ENCODE assay signal across 15 cellular contexts in genomic region chr17:2309338-2310143, GRCh38. TPM values are rescaled to one million over a fixed set of nuclear protein-coding genes. Genes with fewer than 3 reads are reported as not detected.
DNase-seq lines count a peak whose midpoint lies in the region; ATAC-seq, FAIRE-seq and TF ChIP-seq lines count a peak whose summit lies in the region.
"Had no signal": no experiment of that assay in that cellular context is flagged by ENCODE, and none has a peak within 500 bp of the region (broad histone marks: within the 10 kb centered on the region; RNA-seq: fewer than 3 reads in every experiment).

No MANE protein-coding gene starts in this region.

- H3K36me3 Mint-ChIP-seq in CD4-positive, CD25-positive, alpha-beta regulatory T cell: peaks cover 11% of the 10 kb centered on the region
- H3K36me3 Mint-ChIP-seq in IgD-negative memory B cell: peaks cover 2% of the 10 kb centered on the region
- H3K36me3 Mint-ChIP-seq in activated CD4-positive, alpha-beta memory T cell treated with anti-CD3 and anti-CD28 coated beads for 36 hours: peaks cover 7% of the 10 kb centered on the region

- H3K27me3 ChIP-seq in CD4-positive, CD25-positive, alpha-beta regulatory T cell (ENCODE audit: control insufficient read depth, insufficient read depth, low read length): no peaks in the 10 kb centered on the region

- peak overlapping the region in 2 of 3 donors; percentile 9 to 16 for H3K27ac Mint-ChIP-seq in CD4-positive, CD25-positive, alpha-beta regulatory T cell
- peak overlapping the region in 2 of 3 donors; percentile 46 to 68 for H3K27ac Mint-ChIP-seq in IgD-negative memory B cell
- no peak overlapping the region for H3K27ac Mint-ChIP-seq in activated CD4-positive, alpha-beta memory T cell treated with anti-CD3 and anti-CD28 coated beads for 36 hours
- H3K27ac Mint-ChIP-seq: activated naive CD4-positive, alpha-beta T cell treated with anti-CD3 and anti-CD28 coated beads, Interleukin-2, amount 10 ng/mL, durations not matched to agents 7 days and 5 days had no signal

- H3K36me3 ChIP-seq in CD4-positive, CD25-positive, alpha-beta regulatory T cell (ENCODE audit: control insufficient read depth, insufficient read depth, low read length): no peaks in the 10 kb centered on the region

- H3K4me3 ChIP-seq in CD4-positive, CD25-positive, alpha-beta regulatory T cell (ENCODE audit: low read depth, low read length): no peak overlapping the region
- no peak overlapping the region for H3K4me3 ChIP-seq in cardiac fibroblast (replicated peaks in 1 of 2; ENCODE audit: low read depth in 2 of 2, low read length in 2 of 2)

- H3K4me1 Mint-ChIP-seq in CD4-positive, CD25-positive, alpha-beta regulatory T cell: peaks cover 11 to 21% (median 15%) of the 10 kb centered on the region in 4 donors
- H3K4me1 Mint-ChIP-seq in IgD-negative memory B cell: peaks cover 5 to 19% (median 9%) of the 10 kb centered on the region in 3 donors
- H3K4me1 Mint-ChIP-seq in activated CD4-positive, alpha-beta memory T cell treated with anti-CD3 and anti-CD28 coated beads for 36 hours (ENCODE audit: low read depth): peaks cover 22% of the 10 kb centered on the region

- POLR2A ChIA-PET in activated CD4-positive, alpha-beta memory T cell treated with anti-CD3 and anti-CD28 coated beads for 36 hours (lab: Charles Lee): no interaction called here

- no peak for ATAC-seq in CD4-positive, CD25-positive, alpha-beta regulatory T cell (ENCODE audit: low read depth in 2 of 2)
- peak; percentile 90 for ATAC-seq in left lobe of liver
- ATAC-seq in GM18511 (IDR thresholded peaks at IDR 0.05; ENCODE audit: unreplicated experiment): no peak
- no peak for ATAC-seq in GM21515 (IDR thresholded peaks at IDR 0.05; ENCODE audit: unreplicated experiment)
- ATAC-seq: left colon had no signal

- H3K4me3 Mint-ChIP-seq in CD4-positive, CD25-positive, alpha-beta regulatory T cell: peak overlapping the region in 1 of 4 donors; percentile 60
- H3K4me3 Mint-ChIP-seq in IgD-negative memory B cell: peak overlapping the region in 1 of 4 donors; percentile 80
- no peak overlapping the region for H3K4me3 Mint-ChIP-seq in activated CD4-positive, alpha-beta memory T cell treated with anti-CD3 and anti-CD28 coated beads for 36 hours
- H3K4me3 Mint-ChIP-seq: activated naive CD4-positive, alpha-beta T cell treated with anti-CD3 and anti-CD28 coated beads, Interleukin-2, amount 10 ng/mL, durations not matched to agents 7 days and 5 days had no signal

- intact Hi-C loops in activated CD4-positive, alpha-beta memory T cell treated with anti-CD3 and anti-CD28 coated beads for 36 hours (cut with micrococcal nuclease): no loop called here

- CTCF ChIA-PET in activated CD4-positive, alpha-beta memory T cell treated with anti-CD3 and anti-CD28 coated beads for 36 hours (lab: Charles Lee): interaction anchor here (0.7 to 1.0 kb wide), 4 partner anchors 43 to 146 kb away, joined by 3 read pairs; no protein-coding TSS in a partner anchor

- H3K27me3 Mint-ChIP-seq in CD4-positive, CD25-positive, alpha-beta regulatory T cell: no peaks in the 10 kb centered on the region
- H3K27me3 Mint-ChIP-seq in IgD-negative memory B cell: no peaks in the 10 kb centered on the region
- no peaks in the 10 kb centered on the region for H3K27me3 Mint-ChIP-seq in activated CD4-positive, alpha-beta memory T cell treated with anti-CD3 and anti-CD28 coated beads for 36 hours
- H3K27me3 Mint-ChIP-seq: activated naive CD4-positive, alpha-beta T cell treated with anti-CD3 and anti-CD28 coated beads, Interleukin-2, amount 10 ng/mL, durations not matched to agents 7 days and 5 days had no signal

- no peak for FAIRE-seq in urothelium cell line (lab: Jason Lieb, UNC)

- no peak for DNase-seq in CD4-positive, CD25-positive, alpha-beta regulatory T cell
- peak; percentile 15 to 65 for DNase-seq in cardiac fibroblast (ENCODE audit: low read depth in 2 of 2)
- DNase-seq in left lobe of liver (ENCODE audit: low spot score): peak; percentile 70
- no peak for DNase-seq in activated CD4-positive, alpha-beta memory T cell treated with anti-CD3 and anti-CD28 coated beads for 36 hours
- DNase-seq in urothelium cell line (ENCODE audit: low spot score): no peak
- DNase-seq: activated CD4-positive, alpha-beta T cell treated with anti-CD3 and anti-CD28 coated beads for 48 hours; activated naive CD4-positive, alpha-beta T cell treated with anti-CD3 and anti-CD28 coated beads, Interleukin-2, amount 10 ng/mL, durations not matched to agents 7 days and 5 days; Caco-2; left colon; NCI-H774; stimulated activated CD4-positive, alpha-beta T cell treated with anti-CD3 and anti-CD28 coated beads, Interleukin-2, amount 100 ng/mL, for 48 hours had no signal

- H3K27ac ChIP-seq in CD4-positive, CD25-positive, alpha-beta regulatory T cell (ENCODE audit: insufficient read depth, low read length, poor library complexity, severe bottlenecking): no peak overlapping the region
- H3K27ac ChIP-seq: parathyroid adenoma had no signal

- H3K9me3 Mint-ChIP-seq in CD4-positive, CD25-positive, alpha-beta regulatory T cell: no peaks in the 10 kb centered on the region
- no peaks in the 10 kb centered on the region for H3K9me3 Mint-ChIP-seq in IgD-negative memory B cell
- H3K9me3 Mint-ChIP-seq in activated CD4-positive, alpha-beta memory T cell treated with anti-CD3 and anti-CD28 coated beads for 36 hours: no peaks in the 10 kb centered on the region
- H3K9me3 Mint-ChIP-seq: activated naive CD4-positive, alpha-beta T cell treated with anti-CD3 and anti-CD28 coated beads, Interleukin-2, amount 10 ng/mL, durations not matched to agents 7 days and 5 days had no signal

- no peaks in the 10 kb centered on the region for H3K9me3 ChIP-seq in CD4-positive, CD25-positive, alpha-beta regulatory T cell (ENCODE audit: control insufficient read depth in 2 of 2, low read length in 2 of 2)
- H3K9me3 ChIP-seq: Caco-2 had no signal

- no peak for TF ChIP-seq CTCF in cardiac fibroblast (IDR thresholded peaks at IDR 0.05; ENCODE audit: low read depth, low read length)

- H3K4me1 ChIP-seq in CD4-positive, CD25-positive, alpha-beta regulatory T cell (ENCODE audit: control insufficient read depth, insufficient read depth, low read length, poor library complexity, severe bottlenecking): no peaks in the 10 kb centered on the region
- H3K4me1 ChIP-seq: Caco-2, parathyroid adenoma had no signal

RNA-seq across cellular contexts. Expression of gene SRR, which starts 5.8 kb away (rescaled TPM):
- 2.9 TPM for total RNA-seq in CD4-positive, CD25-positive, alpha-beta regulatory T cell
- 1 to 10 TPM; 4.2 to 9.2 (median 8.5) TPM for polyA plus RNA-seq in CD4-positive, CD25-positive, alpha-beta regulatory T cell
- polyA plus RNA-seq in IgD-negative memory B cell: 3.4 TPM
- total RNA-seq in left lobe of liver: 5.1 TPM
- 10 to 100 TPM; 20.0 to 22.2 TPM for total RNA-seq in activated CD4-positive, alpha-beta memory T cell treated with anti-CD3 and anti-CD28 coated beads for 36 hours

RNA-seq across cellular contexts. Expression of gene SMG6, which starts 6.0 kb away (rescaled TPM):
- total RNA-seq in CD4-positive, CD25-positive, alpha-beta regulatory T cell: 42.9 TPM
- polyA plus RNA-seq in CD4-positive, CD25-positive, alpha-beta regulatory T cell: 1 to 10 TPM; 3.3 to 5.1 (median 4.7) TPM
- 5.9 TPM for polyA plus RNA-seq in IgD-negative memory B cell
- 10.3 TPM for total RNA-seq in left lobe of liver
- total RNA-seq in activated CD4-positive, alpha-beta memory T cell treated with anti-CD3 and anti-CD28 coated beads for 36 hours: 10 to 100 TPM; 17.2 to 20.3 TPM

RNA-seq across cellular contexts. Expression of gene TSR1, which starts 26.7 kb away (rescaled TPM):
- 25.1 TPM for total RNA-seq in CD4-positive, CD25-positive, alpha-beta regulatory T cell
- polyA plus RNA-seq in CD4-positive, CD25-positive, alpha-beta regulatory T cell: 10 to 100 TPM; 11.4 to 17.0 (median 14.5) TPM
- 19.9 TPM for polyA plus RNA-seq in IgD-negative memory B cell
- 8.7 TPM for total RNA-seq in left lobe of liver
- 10 to 100 TPM; 55.1 to 55.9 TPM for total RNA-seq in activated CD4-positive, alpha-beta memory T cell treated with anti-CD3 and anti-CD28 coated beads for 36 hours

RNA-seq across cellular contexts. Expression of gene SGSM2, which starts 27.8 kb away (rescaled TPM):
- total RNA-seq in CD4-positive, CD25-positive, alpha-beta regulatory T cell: 107 TPM
- polyA plus RNA-seq in CD4-positive, CD25-positive, alpha-beta regulatory T cell: 1 to 10 TPM; 5.6 to 8.0 (median 5.8) TPM
- 8.0 TPM for polyA plus RNA-seq in IgD-negative memory B cell
- total RNA-seq in left lobe of liver: 18.7 TPM
- 10 to 100 TPM; 32.7 to 33.4 TPM for total RNA-seq in activated CD4-positive, alpha-beta memory T cell treated with anti-CD3 and anti-CD28 coated beads for 36 hours

Comparison
In these comparisons a context has a peak if more than half of its experiments do, and no peak if none do; other contexts are left out.
1. DNase-seq: peak in cardiac fibroblast (2 of 2) and left lobe of liver (single experiment); none in CD4-positive, CD25-positive, alpha-beta regulatory T cell (0 of 3), activated CD4-positive, alpha-beta memory T cell treated with anti-CD3 and anti-CD28 coated beads for 36 hours (single experiment) and urothelium cell line (single experiment).